ENCODE assay signal across 8 cellular contexts in genomic region chr7:142535123-142535779, GRCh38.
DNase-seq lines count a peak whose midpoint lies in the region; ATAC-seq and TF ChIP-seq lines count a peak whose summit lies in the region.

No MANE protein-coding gene starts in this region.

- H3K27me3 Mint-ChIP-seq in endodermal cell (ENCODE audit: insufficient read depth), result peaks cover 11% of the 10 kb centered on the region

- H3K4me2 ChIP-seq in neuronal stem cell (ENCODE audit: insufficient read depth, low read length, poor library complexity, severe bottlenecking), result no peak overlapping the region

- WGBS in endodermal cell (ENCODE audit: insufficient coverage in 1 of 2, insufficient read length in 1 of 2), 2 experiments, result 41 to 48% methylated on average over 4 to 7 of the region's 7 CpGs
- no CpG with 5 or more reads among the region's 7 CpGs for WGBS in neuronal stem cell (ENCODE audit: extremely low coverage in 2 of 2, insufficient read length in 2 of 2, insufficient replicate concordance in 1 of 2), 2 donors

- H2AK5ac ChIP-seq in neuronal stem cell (ENCODE audit: low read depth, low read length), result no peak overlapping the region

- TF ChIP-seq CTCF in BE2C (IDR thresholded peaks at IDR 0.05; ENCODE audit: low read depth, low read length), result peak; percentile 81
- TF ChIP-seq CTCF in endodermal cell (conservative IDR thresholded peaks at IDR 0.05), result peak; percentile 95

- H3K79me1 ChIP-seq in neuronal stem cell (ENCODE audit: low read depth, low read length), result no peaks in the 10 kb centered on the region

- no peak overlapping the region for H4K8ac ChIP-seq in neuronal stem cell (ENCODE audit: low read depth, low read length)

- H3K23ac ChIP-seq in neuronal stem cell (ENCODE audit: low read depth, low read length, poor library complexity), result no peak overlapping the region

- H3K27me3 ChIP-seq in BE2C (no peaks in the 10 kb centered on the region), endodermal cell (ENCODE audit: control insufficient read depth, insufficient read depth, low read length, poor library complexity, severe bottlenecking) (no peaks in the 10 kb centered on the region), neuronal stem cell (ENCODE audit: control insufficient read depth in 3 of 3, insufficient read depth in 3 of 3, low read depth in 1 of 3, low read length in 3 of 3) (no peaks in the 10 kb centered on the region)

- no peaks in the 10 kb centered on the region for H3K9me3 Mint-ChIP-seq in endodermal cell

- no peak overlapping the region for H2BK15ac ChIP-seq in neuronal stem cell (ENCODE audit: low read length)

- peak; percentile 80 for DNase-seq in BE2C
- peak; percentile 12 for DNase-seq in NCI-H748 treated with DMSO at 0.1 percent for 48 hours (lab: John Stamatoyannopoulos, UW)
- peak; percentile 32 to 54 for DNase-seq in activated CD8-positive, alpha-beta memory T cell treated with anti-CD3 and anti-CD28 coated beads for 1 hour (ENCODE audit: extremely low read depth in 1 of 2, low read depth in 1 of 2)
- peak; percentile 94 for DNase-seq in endodermal cell
- peak; percentile 63 for DNase-seq in neuronal stem cell (ENCODE audit: low spot score)
- peak; percentile 75 for DNase-seq in superior temporal gyrus (ENCODE audit: extremely low spot score)

- H2BK5ac ChIP-seq in neuronal stem cell (ENCODE audit: low read length), result no peak overlapping the region

- H3K18ac ChIP-seq in neuronal stem cell (ENCODE audit: low read length), result no peak overlapping the region

- no peaks in the 10 kb centered on the region for H3K4me1 Mint-ChIP-seq in endodermal cell

- no peak overlapping the region for H3K27ac Mint-ChIP-seq in endodermal cell

- H3K27ac ChIP-seq in endodermal cell (ENCODE audit: low read depth, low read length) (no peak overlapping the region), neuronal stem cell (replicated peaks; ENCODE audit: low read length) (no peak overlapping the region)

- H3K36me3 ChIP-seq in BE2C (no peaks in the 10 kb centered on the region), endodermal cell (ENCODE audit: control insufficient read depth, insufficient read depth, low read length) (no peaks in the 10 kb centered on the region), neuronal stem cell (replicated peaks in 1 of 2; ENCODE audit: control insufficient read depth in 2 of 2, insufficient read depth in 2 of 2, low read length in 2 of 2) (no peaks in the 10 kb centered on the region)

- H3K36me3 Mint-ChIP-seq in endodermal cell (ENCODE audit: low read depth), result no peaks in the 10 kb centered on the region

- ATAC-seq in GM18870 (IDR thresholded peaks at IDR 0.05; ENCODE audit: unreplicated experiment), result peak; percentile 92
- peak; percentile 97 for ATAC-seq in HG03103 (IDR thresholded peaks at IDR 0.05; ENCODE audit: low read depth, unreplicated experiment)

- H3K4me1 ChIP-seq in BE2C, result no peaks in the 10 kb centered on the region
- no peaks in the 10 kb centered on the region for H3K4me1 ChIP-seq in endodermal cell (ENCODE audit: control insufficient read depth, insufficient read depth, low read length)
- H3K4me1 ChIP-seq in neuronal stem cell (ENCODE audit: control insufficient read depth in 2 of 2, insufficient read depth in 1 of 2, low read depth in 1 of 2, low read length in 2 of 2), result no peaks in the 10 kb centered on the region

- H3K9me3 ChIP-seq in BE2C (no peaks in the 10 kb centered on the region), endodermal cell (ENCODE audit: control insufficient read depth, low read length) (no peaks in the 10 kb centered on the region), neuronal stem cell (replicated peaks in 1 of 2; ENCODE audit: control insufficient read depth in 2 of 2, insufficient read depth in 1 of 2, low read depth in 1 of 2, low read length in 2 of 2) (no peaks in the 10 kb centered on the region)

- no peak overlapping the region for H4K91ac ChIP-seq in neuronal stem cell (ENCODE audit: low read depth, low read length, poor library complexity)

- H3K9ac ChIP-seq in endodermal cell (ENCODE audit: extremely low read depth, low read length, poor library complexity, severe bottlenecking) (no peak overlapping the region), neuronal stem cell (ENCODE audit: low read depth, low read length, poor library complexity) (no peak overlapping the region)

- no peak overlapping the region for H3K14ac ChIP-seq in neuronal stem cell (ENCODE audit: low read length)

- no peak overlapping the region for H2AFZ ChIP-seq in neuronal stem cell (ENCODE audit: low read length)

- H3K4me3 ChIP-seq in BE2C (ENCODE audit: low read depth, low read length), result no peak overlapping the region
- no peak overlapping the region for H3K4me3 ChIP-seq in endodermal cell (ENCODE audit: low read length)
- H3K4me3 ChIP-seq in neuronal stem cell (ENCODE audit: low read length in 2 of 2), result no peak overlapping the region

- no peak overlapping the region for H3K4me3 Mint-ChIP-seq in endodermal cell

- H3K4ac ChIP-seq in neuronal stem cell (ENCODE audit: low read length), result no peak overlapping the region

- no peak overlapping the region for H2BK120ac ChIP-seq in neuronal stem cell (ENCODE audit: low read depth, low read length)

- no peak overlapping the region for H2BK12ac ChIP-seq in neuronal stem cell (ENCODE audit: low read length)

Comparison
In these comparisons a context has a peak if more than half of its experiments do, and no peak if none do; other contexts are left out.
1. DNase-seq: peak in every context shown above with its lines; median percentile 94 in endodermal cell; 80 in BE2C; 75 in superior temporal gyrus; 63 in neuronal stem cell; 43 in activated CD8-positive, alpha-beta memory T cell treated with anti-CD3 and anti-CD28 coated beads for 1 hour; 12 in NCI-H748 treated with DMSO at 0.1 percent for 48 hours.